Comparison of ENCODE assay signal across 19 cellular contexts in genomic region chr16:81283044-81283443, GRCh38. TPM values are rescaled to one million over a fixed set of nuclear protein-coding genes. Genes with fewer than 3 reads are reported as not detected.
A peak's percentile ranks its signal among the peaks of the same experiment; 100 is the strongest.
DNase-seq lines count a peak whose midpoint lies in the region; ATAC-seq, FAIRE-seq and TF ChIP-seq lines count a peak whose summit lies in the region.
"Had no signal": no experiment of that assay in that cellular context is flagged by ENCODE, and none has a peak within 500 bp of the region (broad histone marks: within the 10 kb centered on the region; RNA-seq: fewer than 3 reads in every experiment).

No MANE protein-coding gene starts in this region.

- H3K4me3 ChIP-seq in trophoblast cell (ENCODE audit: low read depth, low read length), result no peak overlapping the region
- no peak overlapping the region for H3K4me3 ChIP-seq in CD4-positive, alpha-beta memory T cell (ENCODE audit: low read length in 2 of 2)
- H3K4me3 ChIP-seq: BLaER1, GM12878, GM23248, HAP-1 had no signal

- no CpG with 5 or more reads among the region's 3 CpGs for WGBS in trophoblast cell (ENCODE audit: extremely low coverage, insufficient coverage, insufficient read length)

- no peak overlapping the region for H2BK120ac ChIP-seq in trophoblast cell (ENCODE audit: insufficient read depth, low read length, poor library complexity)

- H3K4ac ChIP-seq in trophoblast cell (ENCODE audit: low read depth, low read length), result no peak overlapping the region

- H3K79me2 ChIP-seq in trophoblast cell (ENCODE audit: control insufficient read depth, insufficient read depth, low read length, poor library complexity), result no peaks in the 10 kb centered on the region

- no peak overlapping the region for H2BK12ac ChIP-seq in trophoblast cell (ENCODE audit: low read length)

- no peak overlapping the region for H3K14ac ChIP-seq in trophoblast cell (ENCODE audit: low read length)

- H2AFZ ChIP-seq in trophoblast cell (ENCODE audit: insufficient read depth, low read length, poor library complexity), result no peak overlapping the region
- H2AFZ ChIP-seq: GM23248 had no signal

- no peak overlapping the region for H2BK5ac ChIP-seq in trophoblast cell (ENCODE audit: low read depth, low read length, poor library complexity)

- CTCF ChIA-PET in CD4-positive, alpha-beta memory T cell (lab: Charles Lee; ENCODE audit: partially characterized antibody), result no interaction called here
- CTCF ChIA-PET in GM10248 (lab: Yijun Ruan, JAX), result no interaction called here

- no peaks in the 10 kb centered on the region for H3K9me3 ChIP-seq in trophoblast cell (ENCODE audit: insufficient read depth, low read depth, low read length)
- no peaks in the 10 kb centered on the region for H3K9me3 ChIP-seq in CD4-positive, alpha-beta memory T cell (ENCODE audit: control insufficient read depth in 1 of 2, low read length in 2 of 2)
- H3K9me3 ChIP-seq: BLaER1, HAP-1 had no signal

- H3K27ac Mint-ChIP-seq in chondrocyte (ENCODE audit: unreplicated experiment), result no peak overlapping the region
- no peak overlapping the region for H3K27ac Mint-ChIP-seq in CD4-positive, alpha-beta memory T cell
- H3K27ac Mint-ChIP-seq: CD14-positive monocyte; CD8-positive, alpha-beta T cell had no signal

- intact Hi-C loops in left colon (cut with DNase I, micrococcal nuclease), result no loop called here
- intact Hi-C loops in CD4-positive, alpha-beta memory T cell (cut with micrococcal nuclease), result no loop called here

- no peaks in the 10 kb centered on the region for H3K4me1 Mint-ChIP-seq in chondrocyte (ENCODE audit: low read depth)
- no peaks in the 10 kb centered on the region for H3K4me1 Mint-ChIP-seq in CD4-positive, alpha-beta memory T cell

- TF ChIP-seq CTCF in chondrocyte (IDR thresholded peaks at IDR 0.05) (no peak), GM10248 (IDR thresholded peaks at IDR 0.05; ENCODE audit: control extremely low read depth, extremely low read depth, low read depth, missing control alignments) (no peak)

- H3K27ac ChIP-seq in trophoblast cell (ENCODE audit: low read depth, low read length), result no peak overlapping the region
- H3K27ac ChIP-seq in CD4-positive, alpha-beta memory T cell (ENCODE audit: low read depth, low read length), result no peak overlapping the region
- H3K27ac ChIP-seq: BLaER1, GM23248 had no signal

- H3K9ac ChIP-seq in trophoblast cell (ENCODE audit: low read length), result no peak overlapping the region
- H3K9ac ChIP-seq: BLaER1, GM23248 had no signal

- H3K36me3 Mint-ChIP-seq in chondrocyte (ENCODE audit: low read depth), result no peaks in the 10 kb centered on the region
- no peaks in the 10 kb centered on the region for H3K36me3 Mint-ChIP-seq in CD4-positive, alpha-beta memory T cell
- H3K36me3 Mint-ChIP-seq: CD14-positive monocyte; CD8-positive, alpha-beta T cell had no signal

- H4K8ac ChIP-seq in trophoblast cell (ENCODE audit: low read depth, low read length), result no peak overlapping the region

- POLR2A ChIA-PET in CD4-positive, alpha-beta memory T cell (lab: Charles Lee; ENCODE audit: partially characterized antibody), result no interaction called here
- POLR2A ChIA-PET in GM10248 (lab: Yijun Ruan, JAX), result no interaction called here

- no peak overlapping the region for H3K4me3 Mint-ChIP-seq in chondrocyte (ENCODE audit: unreplicated experiment)
- H3K4me3 Mint-ChIP-seq in CD4-positive, alpha-beta memory T cell, result no peak overlapping the region
- H3K4me3 Mint-ChIP-seq: CD14-positive monocyte; CD8-positive, alpha-beta T cell had no signal

- H3K36me3 ChIP-seq in trophoblast cell (ENCODE audit: control insufficient read depth in 1 of 2, insufficient read depth in 2 of 2, low read length in 2 of 2), result no peaks in the 10 kb centered on the region
- H3K36me3 ChIP-seq in CD4-positive, alpha-beta memory T cell (ENCODE audit: insufficient read depth, low read length), result no peaks in the 10 kb centered on the region
- H3K36me3 ChIP-seq: BLaER1, HAP-1 had no signal

- H3K23ac ChIP-seq in trophoblast cell (ENCODE audit: low read length), result no peak overlapping the region

- FAIRE-seq in urothelium cell line (lab: Jason Lieb, UNC), result no peak
- FAIRE-seq: GM12878 had no signal

- DNase-seq in LHCN-M2 (ENCODE audit: low read depth), result peak; percentile 12
- DNase-seq in chondrocyte (ENCODE audit: low spot score), result peak; percentile 18
- DNase-seq in left colon, result no peak
- peak; percentile 43 to 66 for DNase-seq in trophoblast cell
- no peak for DNase-seq in nucleus accumbens (lab: John Stamatoyannopoulos, UW)
- no peak for DNase-seq in CD4-positive, alpha-beta memory T cell
- no peak for DNase-seq in GM10248 (ENCODE audit: extremely low spot score)
- DNase-seq in urothelium cell line (ENCODE audit: low spot score), result no peak
- DNase-seq: 8988T; Calu3; CD8-positive, alpha-beta T cell; DMS79 treated with DMSO at 0.1 percent for 48 hours; GF-D8; GM23248 had no signal

- H3K4me1 ChIP-seq in trophoblast cell (ENCODE audit: control insufficient read depth in 1 of 2, insufficient read depth in 2 of 2, low read length in 2 of 2), result peaks cover 4% of the 10 kb centered on the region in 2 experiments
- H3K4me1 ChIP-seq in CD4-positive, alpha-beta memory T cell (ENCODE audit: insufficient read depth, low read length), result no peaks in the 10 kb centered on the region
- H3K4me1 ChIP-seq: BLaER1, HAP-1 had no signal

- H3K4me2 ChIP-seq in trophoblast cell (ENCODE audit: low read length), result no peak overlapping the region
- H3K4me2 ChIP-seq: BLaER1 had no signal

- peak; percentile 67 for ATAC-seq in left colon
- ATAC-seq: CD8-positive, alpha-beta T cell; GM12878 had no signal

- H4K12ac ChIP-seq in trophoblast cell (ENCODE audit: low read depth, low read length), result no peak overlapping the region

- H3K27me3 ChIP-seq in trophoblast cell (ENCODE audit: insufficient read depth, low read length), result no peaks in the 10 kb centered on the region
- no peaks in the 10 kb centered on the region for H3K27me3 ChIP-seq in CD4-positive, alpha-beta memory T cell (ENCODE audit: insufficient read depth, low read length)
- H3K27me3 ChIP-seq: BLaER1 had no signal

- no peak overlapping the region for H2AK5ac ChIP-seq in trophoblast cell (ENCODE audit: low read length)

- H3K18ac ChIP-seq in trophoblast cell (ENCODE audit: low read length), result no peak overlapping the region

- H3K79me1 ChIP-seq in trophoblast cell (ENCODE audit: low read length), result peaks cover 6% of the 10 kb centered on the region

- H4K91ac ChIP-seq in trophoblast cell (ENCODE audit: low read depth, low read length), result no peak overlapping the region

- no peaks in the 10 kb centered on the region for H3K9me3 Mint-ChIP-seq in chondrocyte (ENCODE audit: low read depth)
- H3K9me3 Mint-ChIP-seq in CD4-positive, alpha-beta memory T cell, result no peaks in the 10 kb centered on the region
- H3K9me3 Mint-ChIP-seq: CD8-positive, alpha-beta T cell had no signal

- peaks cover 2% of the 10 kb centered on the region for H3K27me3 Mint-ChIP-seq in chondrocyte (ENCODE audit: low read depth)
- H3K27me3 Mint-ChIP-seq in CD4-positive, alpha-beta memory T cell, result no peaks in the 10 kb centered on the region

RNA-seq across cellular contexts. Expression of gene GAN, which starts 31.7 kb away (rescaled TPM):
- total RNA-seq in LHCN-M2 (2014; rRNA removed) (4.5 and 4.8 TPM in 2 replicates), chondrocyte (12.8 to 18.0 TPM (median 16.7 TPM) in 3 replicates), left colon (10 to 100 TPM; 16.7 to 18.3 TPM)
- 0.97 TPM for polyA plus RNA-seq in LHCN-M2 (2012)
- polyA plus RNA-seq in trophoblast cell (2013), result 13.0 and 13.8 TPM in 2 replicates
- 10 to 100 TPM in 1 of 2 experiments, 1 to 10 TPM in 1; 9.5 to 10.8 TPM for total RNA-seq in CD4-positive, alpha-beta memory T cell
- 1 to 10 TPM in 1 of 2 donors, under 1 TPM in 1; 0.97 to 2.8 TPM for polyA plus RNA-seq in CD4-positive, alpha-beta memory T cell

RNA-seq across cellular contexts. Expression of gene BCO1, which starts 44.6 kb away (rescaled TPM):
- total RNA-seq in LHCN-M2 (2014; rRNA removed), result not detected in 2 replicates
- polyA plus RNA-seq in LHCN-M2 (2012), result not detected
- not detected in 3 replicates for total RNA-seq in chondrocyte
- 1 to 10 TPM; 4.0 to 5.1 TPM for total RNA-seq in left colon
- 0.01 TPM in 1 of 2 replicates, not detected in the other for polyA plus RNA-seq in trophoblast cell (2013)
- not detected for total RNA-seq in CD4-positive, alpha-beta memory T cell
- not detected for polyA plus RNA-seq in CD4-positive, alpha-beta memory T cell
- total RNA-seq: CD8-positive, alpha-beta T cell; GM12878; GM23248 had no signal
- polyA plus RNA-seq: AG04450, CD14-positive monocyte, GM23248 had no signal

Comparison
In these comparisons a context has a peak if more than half of its experiments do, and no peak if none do; other contexts are left out.
1. DNase-seq: peak in LHCN-M2 (single experiment), chondrocyte (single experiment) and trophoblast cell (2 of 2); none in left colon (0 of 2), nucleus accumbens (0 of 56), CD4-positive, alpha-beta memory T cell (0 of 5), GM10248 (single experiment) and urothelium cell line (single experiment).